In genomic region chr2:197798187-197798586, GRCh38 we compare ENCODE assay signal across 1 cellular context.
A peak's percentile ranks its signal among the peaks of the same experiment; 100 is the strongest.
TF ChIP-seq lines count a peak whose summit lies in the region.

No MANE protein-coding gene starts in this region.

TF ChIP-seq in GM12878, 131 proteins besides CTCF, POLR2A, EP300 and RAD21 (continued from another document):
- TF ChIP-seq, protein P1, sequence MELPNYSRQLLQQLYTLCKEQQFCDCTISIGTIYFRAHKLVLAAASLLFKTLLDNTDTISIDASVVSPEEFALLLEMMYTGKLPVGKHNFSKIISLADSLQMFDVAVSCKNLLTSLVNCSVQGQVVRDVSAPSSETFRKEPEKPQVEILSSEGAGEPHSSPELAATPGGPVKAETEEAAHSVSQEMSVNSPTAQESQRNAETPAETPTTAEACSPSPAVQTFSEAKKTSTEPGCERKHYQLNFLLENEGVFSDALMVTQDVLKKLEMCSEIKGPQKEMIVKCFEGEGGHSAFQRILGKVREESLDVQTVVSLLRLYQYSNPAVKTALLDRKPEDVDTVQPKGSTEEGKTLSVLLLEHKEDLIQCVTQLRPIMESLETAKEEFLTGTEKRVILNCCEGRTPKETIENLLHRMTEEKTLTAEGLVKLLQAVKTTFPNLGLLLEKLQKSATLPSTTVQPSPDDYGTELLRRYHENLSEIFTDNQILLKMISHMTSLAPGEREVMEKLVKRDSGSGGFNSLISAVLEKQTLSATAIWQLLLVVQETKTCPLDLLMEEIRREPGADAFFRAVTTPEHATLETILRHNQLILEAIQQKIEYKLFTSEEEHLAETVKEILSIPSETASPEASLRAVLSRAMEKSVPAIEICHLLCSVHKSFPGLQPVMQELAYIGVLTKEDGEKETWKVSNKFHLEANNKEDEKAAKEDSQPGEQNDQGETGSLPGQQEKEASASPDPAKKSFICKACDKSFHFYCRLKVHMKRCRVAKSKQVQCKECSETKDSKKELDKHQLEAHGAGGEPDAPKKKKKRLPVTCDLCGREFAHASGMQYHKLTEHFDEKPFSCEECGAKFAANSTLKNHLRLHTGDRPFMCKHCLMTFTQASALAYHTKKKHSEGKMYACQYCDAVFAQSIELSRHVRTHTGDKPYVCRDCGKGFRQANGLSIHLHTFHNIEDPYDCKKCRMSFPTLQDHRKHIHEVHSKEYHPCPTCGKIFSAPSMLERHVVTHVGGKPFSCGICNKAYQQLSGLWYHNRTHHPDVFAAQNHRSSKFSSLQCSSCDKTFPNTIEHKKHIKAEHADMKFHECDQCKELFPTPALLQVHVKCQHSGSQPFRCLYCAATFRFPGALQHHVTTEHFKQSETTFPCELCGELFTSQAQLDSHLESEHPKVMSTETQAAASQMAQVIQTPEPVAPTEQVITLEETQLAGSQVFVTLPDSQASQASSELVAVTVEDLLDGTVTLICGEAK (IDR thresholded peaks at IDR 0.05; ENCODE audit: borderline replicate concordance): no peak
- TF ChIP-seq, protein P2, sequence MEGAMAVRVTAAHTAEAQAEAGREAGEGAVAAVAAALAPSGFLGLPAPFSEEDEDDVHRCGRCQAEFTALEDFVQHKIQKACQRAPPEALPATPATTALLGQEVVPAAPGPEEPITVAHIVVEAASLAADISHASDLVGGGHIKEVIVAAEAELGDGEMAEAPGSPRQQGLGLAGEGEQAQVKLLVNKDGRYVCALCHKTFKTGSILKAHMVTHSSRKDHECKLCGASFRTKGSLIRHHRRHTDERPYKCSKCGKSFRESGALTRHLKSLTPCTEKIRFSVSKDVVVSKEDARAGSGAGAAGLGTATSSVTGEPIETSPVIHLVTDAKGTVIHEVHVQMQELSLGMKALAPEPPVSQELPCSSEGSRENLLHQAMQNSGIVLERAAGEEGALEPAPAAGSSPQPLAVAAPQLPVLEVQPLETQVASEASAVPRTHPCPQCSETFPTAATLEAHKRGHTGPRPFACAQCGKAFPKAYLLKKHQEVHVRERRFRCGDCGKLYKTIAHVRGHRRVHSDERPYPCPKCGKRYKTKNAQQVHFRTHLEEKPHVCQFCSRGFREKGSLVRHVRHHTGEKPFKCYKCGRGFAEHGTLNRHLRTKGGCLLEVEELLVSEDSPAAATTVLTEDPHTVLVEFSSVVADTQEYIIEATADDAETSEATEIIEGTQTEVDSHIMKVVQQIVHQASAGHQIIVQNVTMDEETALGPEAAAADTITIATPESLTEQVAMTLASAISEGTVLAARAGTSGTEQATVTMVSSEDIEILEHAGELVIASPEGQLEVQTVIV (IDR thresholded peaks at IDR 0.05; ENCODE audit: borderline replicate concordance, partially characterized antibody): no peak
- no peak for TF ChIP-seq TCF7 (IDR thresholded peaks at IDR 0.05; ENCODE audit: borderline replicate concordance)
- TF ChIP-seq RAD51 (IDR thresholded peaks at IDR 0.05): peak; percentile 62; the same call in 1 of the 2 replicates
- no peak for TF ChIP-seq STAT1 (conservative IDR thresholded peaks at IDR 0.05)
- no peak for TF ChIP-seq ZBED1 (IDR thresholded peaks at IDR 0.05; ENCODE audit: borderline replicate concordance)
- TF ChIP-seq TCF3 (IDR thresholded peaks at IDR 0.05; ENCODE audit: borderline replicate concordance, insufficient read depth, low read depth, low read length): no peak
- TF ChIP-seq POLR2AphosphoS5 (IDR thresholded peaks at IDR 0.05; ENCODE audit: low read length): no peak
- 0 out of 2 replicates have a peak, but pooled peaks have one; percentile 15 for TF ChIP-seq NR2F1 (conservative IDR thresholded peaks at IDR 0.05)
- TF ChIP-seq MEF2B (IDR thresholded peaks at IDR 0.05; ENCODE audit: partially characterized antibody, poor library complexity, severe bottlenecking): peak; percentile 76
- TF ChIP-seq MTA2 (IDR thresholded peaks at IDR 0.05; ENCODE audit: low read depth): peak; percentile 53; the same call in 1 of the 2 replicates
- peak; percentile 59; the same call in 1 of the 2 replicates for TF ChIP-seq ATF7 (IDR thresholded peaks at IDR 0.05; ENCODE audit: low read depth)
- TF ChIP-seq KDM1A (IDR thresholded peaks at IDR 0.05; ENCODE audit: borderline replicate concordance): no peak
TF ChIP-seq in GM12878: peak in this region for 7.
